ENCODE assay signal across 38 cellular contexts in the genomic region with DNA sequence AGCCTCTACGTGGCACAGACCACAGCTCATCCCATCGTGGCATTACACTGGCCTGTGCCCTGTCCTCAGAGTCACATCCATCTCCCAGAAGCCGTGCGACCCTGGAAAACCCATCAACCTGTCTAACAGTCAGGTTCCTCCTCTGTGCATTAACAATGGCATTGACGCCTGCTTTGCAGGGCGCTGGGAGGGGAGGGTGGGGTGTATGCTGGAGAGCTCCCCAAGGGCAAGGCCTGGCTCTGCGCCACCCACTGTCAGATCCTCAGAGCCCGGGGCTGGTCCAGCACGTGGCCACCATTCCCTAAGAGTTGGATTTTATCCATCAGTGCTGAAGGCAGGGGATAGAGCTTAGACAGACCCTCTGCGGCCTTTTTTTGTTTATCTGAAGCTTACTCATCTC. TPM values are rescaled to one million over a fixed set of nuclear protein-coding genes. Genes with fewer than 3 reads are reported as not detected.
"Had no signal": no experiment of that assay in that cellular context is flagged by ENCODE, and none has a peak within 500 bp of the region (broad histone marks: within the 10 kb centered on the region; RNA-seq: fewer than 3 reads in every experiment).

No MANE protein-coding gene starts in this region.

- H3K27ac ChIP-seq: ascending aorta, cardiac muscle cell, colonic mucosa, WERI-Rb-1 had no signal

- H3K4me3 Mint-ChIP-seq: activated CD4-positive, alpha-beta memory T cell treated with anti-CD3 and anti-CD28 coated beads, Interleukin-2, amount 10 ng/mL, durations not matched to agents 7 days and 5 days; activated CD4-positive, alpha-beta T cell treated with anti-CD3 and anti-CD28 coated beads for 36 hours; activated CD4-positive, alpha-beta T cell treated with anti-CD3 and anti-CD28 coated beads, Interleukin-2, amount 10 ng/mL, durations not matched to agents 7 days and 5 days; activated CD8-positive, alpha-beta memory T cell treated with anti-CD3 and anti-CD28 coated beads, Interleukin-2, amount 10 ng/mL, durations not matched to agents 7 days and 5 days; activated CD8-positive, alpha-beta T cell treated with anti-CD3 and anti-CD28 coated beads, Interleukin-2, amount 10 ng/mL, durations not matched to agents 7 days and 5 days; activated naive CD4-positive, alpha-beta T cell treated with anti-CD3 and anti-CD28 coated beads, Interleukin-2, amount 10 ng/mL, durations not matched to agents 7 days and 5 days; activated naive CD4-positive, alpha-beta T cell treated with anti-CD3 and anti-CD28 coated beads, Interleukin-2, amount 50 U/mL, for 24 hours; activated naive CD8-positive, alpha-beta T cell; activated naive CD8-positive, alpha-beta T cell treated with anti-CD3 and anti-CD28 coated beads, Interleukin-2, amount 10 ng/mL, durations not matched to agents 7 days and 5 days; activated naive CD8-positive, alpha-beta T cell treated with anti-CD3 and anti-CD28 coated beads, Interleukin-2, amount 50 U/mL, for 24 hours; activated T-cell treated with anti-CD3 and anti-CD28 coated beads, Interleukin-2, amount 50 U/mL, for 24 hours; brain; central memory CD8-positive, alpha-beta T cell; T-helper 2 cell treated with Interferon-gamma antibody and Interleukin-4, amounts not matched to agents 5 μg/mL and 100 μg/mL, for 36 hours; WTC11 had no signal

- H3K9me3 Mint-ChIP-seq: activated CD4-positive, alpha-beta memory T cell treated with anti-CD3 and anti-CD28 coated beads, Interleukin-2, amount 10 ng/mL, durations not matched to agents 7 days and 5 days; activated CD4-positive, alpha-beta T cell treated with anti-CD3 and anti-CD28 coated beads, Interleukin-2, amount 10 ng/mL, durations not matched to agents 7 days and 5 days; activated naive CD4-positive, alpha-beta T cell treated with anti-CD3 and anti-CD28 coated beads, Interleukin-2, amount 10 ng/mL, durations not matched to agents 7 days and 5 days; activated naive CD4-positive, alpha-beta T cell treated with anti-CD3 and anti-CD28 coated beads, Interleukin-2, amount 50 U/mL, for 24 hours; activated naive CD8-positive, alpha-beta T cell treated with anti-CD3 and anti-CD28 coated beads, Interleukin-2, amount 10 ng/mL, durations not matched to agents 7 days and 5 days; activated naive CD8-positive, alpha-beta T cell treated with anti-CD3 and anti-CD28 coated beads, Interleukin-2, amount 50 U/mL, for 24 hours; activated T-cell treated with anti-CD3 and anti-CD28 coated beads, Interleukin-2, amount 50 U/mL, for 24 hours; activated T-helper 2 cell treated with anti-CD3 and anti-CD28 coated beads, Interferon-gamma antibody, Interleukin-2, Interleukin-4, amounts not matched to agents 10 μg/mL and 5 μg/mL and 100 μg/mL, durations not matched to agents 14 hours and 24 hours and 36 hours; brain; central memory CD8-positive, alpha-beta T cell; T-helper 2 cell treated with Interferon-gamma antibody and Interleukin-4, amounts not matched to agents 5 μg/mL and 100 μg/mL, for 36 hours; WTC11 had no signal

- ATAC-seq: activated CD4-positive, alpha-beta T cell treated with anti-CD3 and anti-CD28 coated beads for 36 hours; activated CD4-positive, CD25-positive, alpha-beta regulatory T cell treated with anti-CD3 and anti-CD28 coated beads, Interleukin-2, amount 50 U/mL, for 24 hours; activated CD8-positive, alpha-beta memory T cell treated with anti-CD3 and anti-CD28 coated beads, Interleukin-2, amount 10 ng/mL, durations not matched to agents 7 days and 5 days; activated CD8-positive, alpha-beta T cell treated with anti-CD3 and anti-CD28 coated beads, Interleukin-2, amount 10 ng/mL, durations not matched to agents 7 days and 5 days; activated naive CD8-positive, alpha-beta T cell treated with anti-CD3 and anti-CD28 coated beads, Interleukin-2, amount 50 U/mL, for 24 hours; WTC11 had no signal

- H3K36me3 Mint-ChIP-seq: activated CD8-positive, alpha-beta memory T cell treated with anti-CD3 and anti-CD28 coated beads, Interleukin-2, amount 10 ng/mL, durations not matched to agents 7 days and 5 days; activated naive CD4-positive, alpha-beta T cell treated with anti-CD3 and anti-CD28 coated beads, Interleukin-2, amount 10 ng/mL, durations not matched to agents 7 days and 5 days; activated naive CD4-positive, alpha-beta T cell treated with anti-CD3 and anti-CD28 coated beads, Interleukin-2, amount 50 U/mL, for 24 hours; activated naive CD8-positive, alpha-beta T cell; activated naive CD8-positive, alpha-beta T cell treated with anti-CD3 and anti-CD28 coated beads, Interleukin-2, amount 10 ng/mL, durations not matched to agents 7 days and 5 days; brain; WTC11 had no signal

- H3K4me1 Mint-ChIP-seq: activated CD4-positive, alpha-beta memory T cell treated with anti-CD3 and anti-CD28 coated beads, Interleukin-2, amount 10 ng/mL, durations not matched to agents 7 days and 5 days; activated CD4-positive, alpha-beta T cell treated with anti-CD3 and anti-CD28 coated beads for 36 hours; activated CD4-positive, alpha-beta T cell treated with anti-CD3 and anti-CD28 coated beads, Interleukin-2, amount 10 ng/mL, durations not matched to agents 7 days and 5 days; activated CD8-positive, alpha-beta memory T cell treated with anti-CD3 and anti-CD28 coated beads, Interleukin-2, amount 10 ng/mL, durations not matched to agents 7 days and 5 days; activated naive CD4-positive, alpha-beta T cell treated with anti-CD3 and anti-CD28 coated beads, Interleukin-2, amount 10 ng/mL, durations not matched to agents 7 days and 5 days; activated naive CD4-positive, alpha-beta T cell treated with anti-CD3 and anti-CD28 coated beads, Interleukin-2, amount 50 U/mL, for 24 hours; activated naive CD8-positive, alpha-beta T cell treated with anti-CD3 and anti-CD28 coated beads, Interleukin-2, amount 10 ng/mL, durations not matched to agents 7 days and 5 days; activated naive CD8-positive, alpha-beta T cell treated with anti-CD3 and anti-CD28 coated beads, Interleukin-2, amount 50 U/mL, for 24 hours; brain; central memory CD8-positive, alpha-beta T cell had no signal

- H3K4me1 ChIP-seq: ascending aorta, colonic mucosa had no signal

- H3K27me3 ChIP-seq: ascending aorta, cardiac muscle cell, colonic mucosa had no signal

- H3K27ac Mint-ChIP-seq: activated CD4-positive, alpha-beta memory T cell treated with anti-CD3 and anti-CD28 coated beads, Interleukin-2, amount 10 ng/mL, durations not matched to agents 7 days and 5 days; activated CD4-positive, alpha-beta T cell treated with anti-CD3 and anti-CD28 coated beads for 36 hours; activated CD4-positive, alpha-beta T cell treated with anti-CD3 and anti-CD28 coated beads, Interleukin-2, amount 10 ng/mL, durations not matched to agents 7 days and 5 days; activated CD8-positive, alpha-beta memory T cell treated with anti-CD3 and anti-CD28 coated beads, Interleukin-2, amount 10 ng/mL, durations not matched to agents 7 days and 5 days; activated CD8-positive, alpha-beta T cell treated with anti-CD3 and anti-CD28 coated beads, Interleukin-2, amount 10 ng/mL, durations not matched to agents 7 days and 5 days; activated naive CD4-positive, alpha-beta T cell treated with anti-CD3 and anti-CD28 coated beads, Interleukin-2, amount 10 ng/mL, durations not matched to agents 7 days and 5 days; activated naive CD4-positive, alpha-beta T cell treated with anti-CD3 and anti-CD28 coated beads, Interleukin-2, amount 50 U/mL, for 24 hours; activated naive CD8-positive, alpha-beta T cell; activated naive CD8-positive, alpha-beta T cell treated with anti-CD3 and anti-CD28 coated beads, Interleukin-2, amount 10 ng/mL, durations not matched to agents 7 days and 5 days; activated naive CD8-positive, alpha-beta T cell treated with anti-CD3 and anti-CD28 coated beads, Interleukin-2, amount 50 U/mL, for 24 hours; activated T-cell treated with anti-CD3 and anti-CD28 coated beads, Interleukin-2, amount 50 U/mL, for 24 hours; activated T-helper 2 cell treated with anti-CD3 and anti-CD28 coated beads, Interferon-gamma antibody, Interleukin-2, Interleukin-4, amounts not matched to agents 10 μg/mL and 5 μg/mL and 100 μg/mL, durations not matched to agents 14 hours and 24 hours and 36 hours; brain; T-helper 2 cell treated with Interferon-gamma antibody and Interleukin-4, amounts not matched to agents 5 μg/mL and 100 μg/mL, for 36 hours; WTC11 had no signal

- DNase-seq: activated CD4-positive, alpha-beta memory T cell treated with anti-CD3 and anti-CD28 coated beads, Interleukin-2, amount 10 ng/mL, durations not matched to agents 7 days and 5 days; activated CD4-positive, alpha-beta T cell treated with anti-CD3 and anti-CD28 coated beads for 1 hour; activated CD4-positive, alpha-beta T cell treated with anti-CD3 and anti-CD28 coated beads for 36 hours; activated CD4-positive, alpha-beta T cell treated with anti-CD3 and anti-CD28 coated beads for 48 hours; activated CD4-positive, alpha-beta T cell treated with anti-CD3 and anti-CD28 coated beads, Interleukin-2, amount 10 ng/mL, durations not matched to agents 7 days and 5 days; activated CD4-positive, alpha-beta T cell treated with anti-CD3 and anti-CD28 coated beads, Interleukin-2, amount 50 U/mL, for 48 hours; activated CD4-positive, CD25-positive, alpha-beta regulatory T cell; activated CD8-positive, alpha-beta memory T cell treated with anti-CD3 and anti-CD28 coated beads for 24 hours; activated CD8-positive, alpha-beta memory T cell treated with anti-CD3 and anti-CD28 coated beads, Interleukin-2, amount 10 ng/mL, durations not matched to agents 7 days and 5 days; activated CD8-positive, alpha-beta memory T cell treated with anti-CD3 and anti-CD28 coated beads, Interleukin-2, amount 50 U/mL, for 48 hours; activated CD8-positive, alpha-beta T cell treated with anti-CD3 and anti-CD28 coated beads, Interleukin-2, amount 10 ng/mL, durations not matched to agents 7 days and 5 days; activated effector memory CD4-positive, alpha-beta T cell treated with Interleukin-2 at 50 U/mL for 16 hours; activated gamma-delta T cell; activated naive CD4-positive, alpha-beta T cell treated with anti-CD3 and anti-CD28 coated beads, Interleukin-2, amount 10 ng/mL, durations not matched to agents 7 days and 5 days; activated naive CD4-positive, alpha-beta T cell treated with Interleukin-2 at 50 U/mL for 16 hours; activated naive CD8-positive, alpha-beta T cell treated with anti-CD3 and anti-CD28 coated beads, Interleukin-2, amount 10 ng/mL, durations not matched to agents 7 days and 5 days; activated naive CD8-positive, alpha-beta T cell treated with anti-CD3 and anti-CD28 coated beads, Interleukin-2, amount 50 U/mL, for 24 hours; activated T-cell treated with anti-CD3 and anti-CD28 coated beads, Interleukin-2, amount 50 U/mL, for 24 hours; activated T-cell treated with anti-CD3 and anti-CD28 coated beads, Interleukin-2, amount 50 U/mL, for 48 hours; amygdala; anterior cingulate cortex; caudate nucleus; cerebellar nuclear complex; colonic mucosa; T-helper 2 cell; T-helper 9 cell; WERI-Rb-1 had no signal

- H3K4me3 ChIP-seq: ascending aorta, cardiac muscle cell, colonic mucosa had no signal

- H3K27me3 Mint-ChIP-seq: activated CD4-positive, alpha-beta memory T cell treated with anti-CD3 and anti-CD28 coated beads, Interleukin-2, amount 10 ng/mL, durations not matched to agents 7 days and 5 days; activated CD4-positive, alpha-beta T cell treated with anti-CD3 and anti-CD28 coated beads for 36 hours; activated CD4-positive, alpha-beta T cell treated with anti-CD3 and anti-CD28 coated beads, Interleukin-2, amount 10 ng/mL, durations not matched to agents 7 days and 5 days; activated CD8-positive, alpha-beta memory T cell treated with anti-CD3 and anti-CD28 coated beads, Interleukin-2, amount 10 ng/mL, durations not matched to agents 7 days and 5 days; activated naive CD4-positive, alpha-beta T cell treated with anti-CD3 and anti-CD28 coated beads, Interleukin-2, amount 10 ng/mL, durations not matched to agents 7 days and 5 days; activated naive CD4-positive, alpha-beta T cell treated with anti-CD3 and anti-CD28 coated beads, Interleukin-2, amount 50 U/mL, for 24 hours; activated naive CD8-positive, alpha-beta T cell; activated naive CD8-positive, alpha-beta T cell treated with anti-CD3 and anti-CD28 coated beads, Interleukin-2, amount 10 ng/mL, durations not matched to agents 7 days and 5 days; activated naive CD8-positive, alpha-beta T cell treated with anti-CD3 and anti-CD28 coated beads, Interleukin-2, amount 50 U/mL, for 24 hours; activated T-cell treated with anti-CD3 and anti-CD28 coated beads, Interleukin-2, amount 50 U/mL, for 24 hours; central memory CD8-positive, alpha-beta T cell had no signal

- H3K36me3 ChIP-seq: ascending aorta, cardiac muscle cell, colonic mucosa, WERI-Rb-1 had no signal

RNA-seq across cellular contexts. Expression of a gene that starts 28.8 kb away (rescaled TPM):
- total RNA-seq: activated CD4-positive, alpha-beta memory T cell treated with anti-CD3 and anti-CD28 coated beads, Interleukin-2, amount 10 ng/mL, durations not matched to agents 7 days and 5 days; activated CD4-positive, alpha-beta T cell treated with anti-CD3 and anti-CD28 coated beads, Interleukin-2, amount 10 ng/mL, durations not matched to agents 7 days and 5 days; activated CD8-positive, alpha-beta T cell treated with anti-CD3 and anti-CD28 coated beads, Interleukin-2, amount 10 ng/mL, durations not matched to agents 7 days and 5 days; activated T-helper 2 cell treated with anti-CD3 and anti-CD28 coated beads, Interferon-gamma antibody, Interleukin-2, Interleukin-4, amounts not matched to agents 10 μg/mL and 5 μg/mL and 100 μg/mL, durations not matched to agents 14 hours and 24 hours and 36 hours; ascending aorta; chondrocyte had no signal
